1 cellular context compared by ENCODE assay signal in genomic region chr16:58515125-58515870, GRCh38.
TF ChIP-seq lines count a peak whose summit lies in the region.

Gene SETD6, plus strand, starts transcription at chr16:58515517. Its CDS starts 21 bp downstream, at chr16:58515538.

TF ChIP-seq in HepG2, 621 proteins besides CTCF, POLR2A, EP300 and RAD21 (continued from another document and continues in another):
- TF ChIP-seq MAFG (CRISPR knock-in tag; IDR thresholded peaks at IDR 0.05) (no peak; the same call in 1 of the 2 replicates), IRX3 (CRISPR knock-in tag; IDR thresholded peaks at IDR 0.05; ENCODE audit: borderline replicate concordance, low read depth) (peak; percentile 69; the same call in 1 of the 2 replicates), CEBPG (CRISPR knock-in tag; IDR thresholded peaks at IDR 0.05) (no peak; the same call in 1 of the 2 replicates), ARID5B (CRISPR knock-in tag; IDR thresholded peaks at IDR 0.05) (peak; percentile 51), GPBP1L1 (CRISPR knock-in tag; IDR thresholded peaks at IDR 0.05) (no peak), DBP (CRISPR knock-in tag; IDR thresholded peaks at IDR 0.05; ENCODE audit: not compliant biosample characterization) (peak; percentile 72), THYN1 (CRISPR knock-in tag; IDR thresholded peaks at IDR 0.05; ENCODE audit: borderline replicate concordance, low read depth) (no peak), DZIP1 (CRISPR knock-in tag; IDR thresholded peaks at IDR 0.05) (no peak; the same call in 1 of the 2 replicates), AFF4 (CRISPR knock-in tag; IDR thresholded peaks at IDR 0.05) (no peak), PLSCR1 (CRISPR knock-in tag; IDR thresholded peaks at IDR 0.05; ENCODE audit: borderline replicate concordance) (peak; percentile 93; the same call in 1 of the 2 replicates), MXI1 (IDR thresholded peaks at IDR 0.05; ENCODE audit: borderline replicate concordance, low read depth, low read length) (peak; percentile 99), ZNF121 (CRISPR knock-in tag; IDR thresholded peaks at IDR 0.05) (peak; percentile 55; the same call in 1 of the 2 replicates), ONECUT2 (CRISPR knock-in tag; IDR thresholded peaks at IDR 0.05) (no peak; the same call in 1 of the 2 replicates), THAP9 (CRISPR knock-in tag; IDR thresholded peaks at IDR 0.05; ENCODE audit: borderline replicate concordance) (peak; percentile 87), ARID4A (CRISPR knock-in tag; IDR thresholded peaks at IDR 0.05; ENCODE audit: borderline replicate concordance) (peak; percentile 99), GABPA (IDR thresholded peaks at IDR 0.05; ENCODE audit: low read depth, low read length) (peak; percentile 91), GABPA (CRISPR knock-in tag; IDR thresholded peaks at IDR 0.05; ENCODE audit: low read depth) (peak; percentile 92)
